ENCODE assay signal across 20 cellular contexts in the genomic region with DNA sequence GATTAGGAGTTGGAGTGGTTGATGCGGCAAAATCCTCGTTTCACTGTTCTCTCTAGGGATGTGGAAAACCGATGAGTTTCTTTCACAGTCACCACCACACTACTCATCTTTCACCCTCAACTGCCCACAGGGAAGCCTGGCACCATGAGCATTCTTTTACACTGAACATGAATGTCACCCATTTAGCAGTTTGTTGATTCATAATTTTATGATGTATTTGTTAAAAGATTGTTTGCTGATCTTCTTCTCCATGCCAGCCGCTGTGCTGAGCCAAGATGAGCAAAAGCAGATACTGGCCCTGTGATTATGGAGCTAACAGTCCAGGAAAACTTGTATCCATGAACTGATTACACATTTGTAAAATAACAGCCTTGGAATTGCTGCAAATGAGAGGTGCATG. TPM values are rescaled to one million over a fixed set of nuclear protein-coding genes. Genes with fewer than 3 reads are reported as not detected.
DNase-seq lines count a peak whose midpoint lies in the region; ATAC-seq and TF ChIP-seq lines count a peak whose summit lies in the region.
"Had no signal": no experiment of that assay in that cellular context is flagged by ENCODE, and none has a peak within 500 bp of the region (broad histone marks: within the 10 kb centered on the region; RNA-seq: fewer than 3 reads in every experiment).

No MANE protein-coding gene starts in this region.

- H3K4me3 ChIP-seq in LNCaP clone FGC (ENCODE audit: low read depth, low read length): no peak overlapping the region
- no peak overlapping the region for H3K4me3 ChIP-seq in PC-3 (ENCODE audit: low read length)
- no peak overlapping the region for H3K4me3 ChIP-seq in prostate gland
- H3K4me3 ChIP-seq: BLaER1 had no signal

- H3K27me3 ChIP-seq in PC-3 (ENCODE audit: low read length) (peaks cover 28% of the 10 kb centered on the region), prostate gland (replicated peaks; ENCODE audit: insufficient read depth) (no peaks in the 10 kb centered on the region)
- H3K27me3 ChIP-seq: BE2C, BLaER1 had no signal

- H3K4me3 Mint-ChIP-seq in MCF 10A (ENCODE audit: unreplicated experiment): no peak overlapping the region
- no peak overlapping the region for H3K4me3 Mint-ChIP-seq in activated naive CD4-positive, alpha-beta T cell treated with anti-CD3 and anti-CD28 coated beads, Interleukin-2, amount 10 ng/mL, durations not matched to agents 7 days and 5 days
- H3K4me3 Mint-ChIP-seq: CD4-positive, alpha-beta T cell; CD8-positive, alpha-beta T cell had no signal

- no peaks in the 10 kb centered on the region for H3F3A ChIP-seq in PC-3 (ENCODE audit: low read length, unreplicated experiment)

- H3K9me2 ChIP-seq in PC-3 (replicated peaks; ENCODE audit: low read length): no peaks in the 10 kb centered on the region

- in situ Hi-C loops in T47D (cut with HindIII; ENCODE audit: low pct_unique_long_range_greater_than_20kb, low sequenced_read_pairs): no loop called here

- CTCF ChIA-PET in MCF 10A (lab: Yijun Ruan, JAX) (no interaction called here), PC-3 (lab: Charles Lee) (no interaction called here)
- CTCF ChIA-PET in activated naive CD4-positive, alpha-beta T cell treated with anti-CD3 and anti-CD28 coated beads, Interleukin-2, amount 10 ng/mL, durations not matched to agents 7 days and 5 days (lab: Charles Lee): no interaction called here

- no peaks in the 10 kb centered on the region for H3K4me1 Mint-ChIP-seq in MCF 10A (ENCODE audit: insufficient read depth, unreplicated experiment)
- H3K4me1 Mint-ChIP-seq in activated naive CD4-positive, alpha-beta T cell treated with anti-CD3 and anti-CD28 coated beads, Interleukin-2, amount 10 ng/mL, durations not matched to agents 7 days and 5 days: no peaks in the 10 kb centered on the region

- H3K9me3 ChIP-seq in PC-3 (ENCODE audit: low read length): no peaks in the 10 kb centered on the region
- H3K9me3 ChIP-seq in prostate gland: no peaks in the 10 kb centered on the region
- H3K9me3 ChIP-seq: BE2C, BLaER1, Caco-2 had no signal

- no peak overlapping the region for H3K9ac ChIP-seq in PC-3 (ENCODE audit: low read length)
- H3K9ac ChIP-seq: BLaER1 had no signal

- no peaks in the 10 kb centered on the region for H4K20me1 ChIP-seq in PC-3 (ENCODE audit: low read length)
- H4K20me1 ChIP-seq: BLaER1 had no signal

- no peak overlapping the region for H2AFZ ChIP-seq in PC-3 (ENCODE audit: low read length)

- H3K27ac ChIP-seq in PC-3 (ENCODE audit: low read length): no peak overlapping the region
- H3K27ac ChIP-seq in prostate gland: no peak overlapping the region
- H3K27ac ChIP-seq: BLaER1 had no signal

- H3K4me2 ChIP-seq in PC-3 (ENCODE audit: low read length): no peak overlapping the region
- H3K4me2 ChIP-seq: BLaER1 had no signal

- BruUV-seq in MCF 10A (replicated peaks; lab: Mats Ljungman, UMichigan) (no TSS peak), PC-3 (replicated peaks; lab: Mats Ljungman, UMichigan) (no TSS peak)

- ATAC-seq in PC-3 (no peak), HG02623 (IDR thresholded peaks at IDR 0.05; ENCODE audit: unreplicated experiment) (no peak)
- ATAC-seq: CD8-positive, alpha-beta T cell had no signal

- H3K36me3 ChIP-seq in PC-3 (ENCODE audit: low read depth, low read length) (no peaks in the 10 kb centered on the region), prostate gland (no peaks in the 10 kb centered on the region)
- H3K36me3 ChIP-seq: BE2C, BLaER1 had no signal

- DNase-seq in T47D (ENCODE audit: low read depth in 1 of 2, low spot score in 1 of 2): peak; percentile 21 to 70
- no peak for DNase-seq in MCF 10A (ENCODE audit: unreplicated experiment)
- peak; percentile 80 for DNase-seq in LNCaP clone FGC (ENCODE audit: low read depth)
- DNase-seq in PC-3: peak; percentile 30
- DNase-seq in prostate gland (ENCODE audit: low spot score): peak; percentile 58
- no peak for DNase-seq in activated naive CD4-positive, alpha-beta T cell treated with anti-CD3 and anti-CD28 coated beads, Interleukin-2, amount 10 ng/mL, durations not matched to agents 7 days and 5 days
- no peak for DNase-seq in NCI-H2029 treated with DMSO at 0.1 percent for 48 hours (lab: John Stamatoyannopoulos, UW)
- DNase-seq: 8988T; ACHN; BE2C; C1 segment of cervical spinal cord; Caco-2; Calu3; CD4-positive, alpha-beta T cell; CD8-positive, alpha-beta T cell; DMS79 treated with DMSO at 0.1 percent for 48 hours; GF-D8 had no signal

- H3K27ac Mint-ChIP-seq in MCF 10A (ENCODE audit: low read depth, unreplicated experiment): no peak overlapping the region
- no peak overlapping the region for H3K27ac Mint-ChIP-seq in activated naive CD4-positive, alpha-beta T cell treated with anti-CD3 and anti-CD28 coated beads, Interleukin-2, amount 10 ng/mL, durations not matched to agents 7 days and 5 days
- H3K27ac Mint-ChIP-seq: CD4-positive, alpha-beta T cell; CD8-positive, alpha-beta T cell had no signal

- no peaks in the 10 kb centered on the region for H3K9me3 Mint-ChIP-seq in MCF 10A (ENCODE audit: unreplicated experiment)
- H3K9me3 Mint-ChIP-seq in activated naive CD4-positive, alpha-beta T cell treated with anti-CD3 and anti-CD28 coated beads, Interleukin-2, amount 10 ng/mL, durations not matched to agents 7 days and 5 days: no peaks in the 10 kb centered on the region
- H3K9me3 Mint-ChIP-seq: CD4-positive, alpha-beta T cell; CD8-positive, alpha-beta T cell had no signal

- H3K36me3 Mint-ChIP-seq in MCF 10A (ENCODE audit: insufficient read depth, unreplicated experiment): no peaks in the 10 kb centered on the region
- H3K36me3 Mint-ChIP-seq in activated naive CD4-positive, alpha-beta T cell treated with anti-CD3 and anti-CD28 coated beads, Interleukin-2, amount 10 ng/mL, durations not matched to agents 7 days and 5 days: no peaks in the 10 kb centered on the region
- H3K36me3 Mint-ChIP-seq: CD8-positive, alpha-beta T cell had no signal

- H3K4me1 ChIP-seq in PC-3 (ENCODE audit: insufficient read depth, low read length) (peaks cover 11% of the 10 kb centered on the region), prostate gland (replicated peaks) (peaks cover 7% of the 10 kb centered on the region)
- H3K4me1 ChIP-seq: BE2C, BLaER1, Caco-2 had no signal

- no peaks in the 10 kb centered on the region for H3K79me2 ChIP-seq in PC-3 (ENCODE audit: low read length)

- intact Hi-C loops in MCF 10A (cut with micrococcal nuclease): no loop called here
- intact Hi-C loops in PC-3 (cut with micrococcal nuclease): no loop called here
- intact Hi-C loops in prostate gland (cut with DNase I): no loop called here

- 60% methylated on average over 4 of the region's 4 CpGs for whole genome bisulfite sequencing in prostate gland

- peaks cover 69% of the 10 kb centered on the region for H3K27me3 Mint-ChIP-seq in MCF 10A (ENCODE audit: insufficient read depth, unreplicated experiment)
- H3K27me3 Mint-ChIP-seq in activated naive CD4-positive, alpha-beta T cell treated with anti-CD3 and anti-CD28 coated beads, Interleukin-2, amount 10 ng/mL, durations not matched to agents 7 days and 5 days: peaks cover 33% of the 10 kb centered on the region

- TF ChIP-seq POLR2A in prostate gland (IDR thresholded peaks at IDR 0.05): no peak

- POLR2A ChIA-PET in MCF 10A (lab: Yijun Ruan, JAX): no interaction called here
- POLR2A ChIA-PET in PC-3 (lab: Charles Lee; ENCODE audit: unreplicated experiment): no interaction called here

- TF ChIP-seq CTCF in MCF 10A (IDR thresholded peaks at IDR 0.05; ENCODE audit: unreplicated experiment) (no peak), LNCaP clone FGC (IDR thresholded peaks at IDR 0.05; ENCODE audit: control insufficient read depth, extremely low read depth, insufficient read depth) (no peak), PC-3 (conservative IDR thresholded peaks at IDR 0.05; ENCODE audit: low read depth, low read length) (no peak), prostate gland (IDR thresholded peaks at IDR 0.05) (no peak)

RNA-seq across cellular contexts. Expression of a gene that starts 3.9 kb away (rescaled TPM):
- total RNA-seq in MCF 10A (2022): not detected in 2 replicates
- total RNA-seq in PC-3 (2014; rRNA removed): not detected in 2 replicates
- total RNA-seq in prostate gland: 10 to 100 TPM in 1 of 2 donors, not detected in 1; 40.5 TPM
- total RNA-seq: A673; Caco-2; Calu3; CD4-positive, alpha-beta T cell; CD8-positive, alpha-beta T cell had no signal

RNA-seq across cellular contexts. Expression of a gene that starts 29.7 kb away (rescaled TPM):
- total RNA-seq in MCF 10A (2022) (not detected in 2 replicates), PC-3 (2014; rRNA removed) (not detected in 2 replicates), prostate gland (10 to 100 TPM in 1 of 2 donors, 1 to 10 TPM in 1; 5.1 to 12.4 TPM)
- total RNA-seq: A673; Caco-2; Calu3; CD4-positive, alpha-beta T cell; CD8-positive, alpha-beta T cell had no signal

RNA-seq across cellular contexts. Expression of a gene that starts 31.8 kb away (rescaled TPM):
- total RNA-seq in MCF 10A (2022): not detected in 2 replicates
- total RNA-seq in PC-3 (2014; rRNA removed): not detected in 2 replicates
- not detected for total RNA-seq in prostate gland
- total RNA-seq: A673; Caco-2; Calu3; CD4-positive, alpha-beta T cell; CD8-positive, alpha-beta T cell had no signal

RNA-seq across cellular contexts. Expression of a gene that starts 48.1 kb away (rescaled TPM):
- total RNA-seq in MCF 10A (2022) (not detected in 2 replicates), PC-3 (2014; rRNA removed) (not detected in 2 replicates), prostate gland (not detected)
- total RNA-seq: A673; Caco-2; Calu3; CD4-positive, alpha-beta T cell; CD8-positive, alpha-beta T cell had no signal

Comparison
In these comparisons a context has a peak if more than half of its experiments do, and no peak if none do; other contexts are left out.
1. DNase-seq: peak in T47D (2 of 2), LNCaP clone FGC (single experiment), PC-3 (single experiment) and prostate gland (single experiment); none in MCF 10A (single experiment), activated naive CD4-positive, alpha-beta T cell treated with anti-CD3 and anti-CD28 coated beads, Interleukin-2, amount 10 ng/mL, durations not matched to agents 7 days and 5 days (single experiment) and NCI-H2029 treated with DMSO at 0.1 percent for 48 hours (single experiment).